Comparison of ENCODE assay signal across 8 cellular contexts in genomic region chr17:58331815-58332719, GRCh38. TPM values are rescaled to one million over a fixed set of nuclear protein-coding genes. Genes with fewer than 3 reads are reported as not detected.
A peak's percentile ranks its signal among the peaks of the same experiment; 100 is the strongest.
DNase-seq lines count a peak whose midpoint lies in the region; ATAC-seq and TF ChIP-seq lines count a peak whose summit lies in the region.

No MANE protein-coding gene starts in this region.

- H3K9ac ChIP-seq in KMS-11, result peak overlapping the region; percentile 100

- peaks cover 43% of the 10 kb centered on the region for H3K4me1 Mint-ChIP-seq in activated CD8-positive, alpha-beta T cell treated with anti-CD3 and anti-CD28 coated beads, Interleukin-2, amount 10 ng/mL, durations not matched to agents 7 days and 5 days (ENCODE audit: low read depth)

- peak; percentile 42 for ATAC-seq in activated CD8-positive, alpha-beta T cell treated with anti-CD3 and anti-CD28 coated beads, Interleukin-2, amount 10 ng/mL, durations not matched to agents 7 days and 5 days
- ATAC-seq in Right ventricle myocardium inferior, result peak; percentile 55

- no peaks in the 10 kb centered on the region for H3K9me3 Mint-ChIP-seq in activated CD8-positive, alpha-beta T cell treated with anti-CD3 and anti-CD28 coated beads, Interleukin-2, amount 10 ng/mL, durations not matched to agents 7 days and 5 days (ENCODE audit: insufficient read depth)

- peaks cover 7% of the 10 kb centered on the region; the same call in 1 of the 2 replicates for H4K20me1 ChIP-seq in KMS-11 (ENCODE audit: insufficient read depth)

- DNase-seq in GM06990 (ENCODE audit: extremely low read depth, insufficient read length), result peak; percentile 98
- peak; percentile 97 for DNase-seq in activated CD8-positive, alpha-beta T cell treated with anti-CD3 and anti-CD28 coated beads, Interleukin-2, amount 10 ng/mL, durations not matched to agents 7 days and 5 days
- peak; percentile 94 for DNase-seq in Right ventricle myocardium inferior (ENCODE audit: missing footprints)
- peak; percentile 88 to 90 for DNase-seq in stimulated activated CD4-positive, alpha-beta T cell treated with anti-CD3 and anti-CD28 coated beads, Interleukin-1b, Interleukin-23, amount 100 ng/mL, for 1 hour (ENCODE audit: low read depth in 2 of 2)
- DNase-seq in NCI-H2107 treated with DMSO at 0.1 percent for 48 hours (lab: John Stamatoyannopoulos, UW; ENCODE audit: unreplicated experiment), result no peak
- DNase-seq in glomerular visceral epithelial cell (ENCODE audit: extremely low spot score), result no peak
- no peak for DNase-seq in NCI-H2107 (lab: John Stamatoyannopoulos, UW)

- H3K4me2 ChIP-seq in KMS-11, result peak overlapping the region; percentile 95

- peaks cover 8% of the 10 kb centered on the region for H3K27me3 Mint-ChIP-seq in activated CD8-positive, alpha-beta T cell treated with anti-CD3 and anti-CD28 coated beads, Interleukin-2, amount 10 ng/mL, durations not matched to agents 7 days and 5 days (ENCODE audit: low read depth)

- H3K27me3 ChIP-seq in GM06990 (replicated peaks; ENCODE audit: control insufficient read depth, insufficient read depth, low read length), result no peaks in the 10 kb centered on the region
- no peaks in the 10 kb centered on the region for H3K27me3 ChIP-seq in KMS-11 (ENCODE audit: insufficient read depth, low read depth)

- intact Hi-C loops in Right ventricle myocardium inferior (cut with DNase I), result no loop called here

- H3K4me3 ChIP-seq in GM06990 (replicated peaks; ENCODE audit: low read depth, low read length) (peak overlapping the region; percentile 92), KMS-11 (IDR thresholded peaks at IDR 0.05; ENCODE audit: insufficient read depth, low read depth, low read length) (no peak overlapping the region)

- CTCF ChIA-PET in activated CD8-positive, alpha-beta T cell treated with anti-CD3 and anti-CD28 coated beads, Interleukin-2, amount 10 ng/mL, durations not matched to agents 7 days and 5 days (lab: Charles Lee), result interaction anchor here (1.0 to 8.5 kb wide), 6 partner anchors 8 to 86 kb away, joined by 3 to 165 read pairs (median 6); partner anchors contain the start of gene RNF43

- H3K4me1 ChIP-seq in KMS-11 (ENCODE audit: low read depth, poor library complexity, severe bottlenecking), result peaks cover 67% of the 10 kb centered on the region

- POLR2A ChIA-PET in activated CD8-positive, alpha-beta T cell treated with anti-CD3 and anti-CD28 coated beads, Interleukin-2, amount 10 ng/mL, durations not matched to agents 7 days and 5 days (lab: Charles Lee), result interaction anchor here (0.5 to 28.8 kb wide), 21 partner anchors 6 to 1511 kb away, joined by 3 to 2649 read pairs (median 5); partner anchors contain the start of genes RNF43, SUPT4H1 and TSPOAP1

- H3K4me3 Mint-ChIP-seq in activated CD8-positive, alpha-beta T cell treated with anti-CD3 and anti-CD28 coated beads, Interleukin-2, amount 10 ng/mL, durations not matched to agents 7 days and 5 days, result peak overlapping the region; percentile 99

- peak overlapping the region; percentile 96 for H3K27ac ChIP-seq in KMS-11

- H3K79me2 ChIP-seq in KMS-11 (ENCODE audit: insufficient read depth, low read depth), result peaks cover 65% of the 10 kb centered on the region

- TF ChIP-seq CTCF in GM06990 (IDR thresholded peaks at IDR 0.05; ENCODE audit: insufficient read depth, low read length, poor library complexity, severe bottlenecking) (no peak), KMS-11 (conservative IDR thresholded peaks at IDR 0.05; ENCODE audit: low read depth, low read length) (no peak)

- H2AFZ ChIP-seq in KMS-11 (ENCODE audit: low read depth), result no peak overlapping the region

- H3K36me3 Mint-ChIP-seq in activated CD8-positive, alpha-beta T cell treated with anti-CD3 and anti-CD28 coated beads, Interleukin-2, amount 10 ng/mL, durations not matched to agents 7 days and 5 days (ENCODE audit: low read depth), result peaks cover 52% of the 10 kb centered on the region

- peak overlapping the region; percentile 92 for H3K27ac Mint-ChIP-seq in activated CD8-positive, alpha-beta T cell treated with anti-CD3 and anti-CD28 coated beads, Interleukin-2, amount 10 ng/mL, durations not matched to agents 7 days and 5 days

- H3K36me3 ChIP-seq in GM06990 (ENCODE audit: control insufficient read depth, insufficient read depth, low read length) (peaks cover 14% of the 10 kb centered on the region), KMS-11 (ENCODE audit: insufficient read depth) (peaks cover 11% of the 10 kb centered on the region; the same call in 1 of the 2 replicates)

RNA-seq across cellular contexts. Expression of gene TSPOAP1, which starts 3.5 kb away (rescaled TPM):
- total RNA-seq in activated CD8-positive, alpha-beta T cell treated with anti-CD3 and anti-CD28 coated beads, Interleukin-2, amount 10 ng/mL, durations not matched to agents 7 days and 5 days, result 10 to 100 TPM; 45.8 to 51.5 TPM
- total RNA-seq in Right ventricle myocardium inferior, result 12.1 TPM

RNA-seq across cellular contexts. Expression of gene SUPT4H1, which starts 19.9 kb away (rescaled TPM):
- 10 to 100 TPM; 75.2 to 90.8 TPM for total RNA-seq in activated CD8-positive, alpha-beta T cell treated with anti-CD3 and anti-CD28 coated beads, Interleukin-2, amount 10 ng/mL, durations not matched to agents 7 days and 5 days
- 58.2 TPM for total RNA-seq in Right ventricle myocardium inferior

RNA-seq across cellular contexts. Expression of gene MPO, which starts 51.3 kb away (rescaled TPM):
- not detected for total RNA-seq in activated CD8-positive, alpha-beta T cell treated with anti-CD3 and anti-CD28 coated beads, Interleukin-2, amount 10 ng/mL, durations not matched to agents 7 days and 5 days
- total RNA-seq in Right ventricle myocardium inferior, result 0.08 TPM

Comparison
In these comparisons a context has a peak if more than half of its experiments do, and no peak if none do; other contexts are left out.
1. DNase-seq: peak in GM06990 (single experiment), activated CD8-positive, alpha-beta T cell treated with anti-CD3 and anti-CD28 coated beads, Interleukin-2, amount 10 ng/mL, durations not matched to agents 7 days and 5 days (single experiment), Right ventricle myocardium inferior (single experiment) and stimulated activated CD4-positive, alpha-beta T cell treated with anti-CD3 and anti-CD28 coated beads, Interleukin-1b, Interleukin-23, amount 100 ng/mL, for 1 hour (2 of 2); none in NCI-H2107 treated with DMSO at 0.1 percent for 48 hours (single experiment), glomerular visceral epithelial cell (single experiment) and NCI-H2107 (single experiment).